ENCODE assay signal across 17 cellular contexts in the genomic region with DNA sequence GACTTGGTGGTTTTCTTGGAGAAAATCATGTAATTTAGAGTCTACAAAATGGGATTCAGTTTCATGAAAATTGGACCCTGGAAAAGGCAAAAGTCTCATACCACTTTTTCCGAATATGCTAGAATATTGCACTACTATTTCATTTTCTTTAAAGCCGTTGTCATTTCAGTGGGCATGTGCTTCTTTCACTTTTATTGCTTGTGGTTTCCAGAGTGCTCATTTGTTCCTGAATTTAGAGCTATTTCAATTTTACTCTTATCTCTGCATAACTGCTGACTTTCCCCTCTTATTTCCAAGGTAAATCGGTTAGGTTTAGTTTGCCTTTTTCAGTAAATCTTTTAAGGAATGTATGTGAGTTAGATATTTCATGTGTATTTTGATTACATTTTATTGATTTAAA. TPM values are rescaled to one million over a fixed set of nuclear protein-coding genes. Genes with fewer than 3 reads are reported as not detected.
DNase-seq lines count a peak whose midpoint lies in the region; ATAC-seq, FAIRE-seq and TF ChIP-seq lines count a peak whose summit lies in the region.
"Had no signal": no experiment of that assay in that cellular context is flagged by ENCODE, and none has a peak within 500 bp of the region (broad histone marks: within the 10 kb centered on the region; RNA-seq: fewer than 3 reads in every experiment).

No MANE protein-coding gene starts in this region.

- H3K4me1 ChIP-seq in CD4-positive, alpha-beta memory T cell (ENCODE audit: insufficient read depth, low read length) = peaks cover 46% of the 10 kb centered on the region
- H3K4me1 ChIP-seq in Loucy (ENCODE audit: insufficient read depth, low read length, poor library complexity, severe bottlenecking) (peaks cover 49% of the 10 kb centered on the region), sigmoid colon (peaks cover 0 to 32% (median 21%) of the 10 kb centered on the region in 4 donors), colonic mucosa (no peaks in the 10 kb centered on the region)

- intact Hi-C loops in CD4-positive, alpha-beta memory T cell (cut with micrococcal nuclease) = loop anchor here (2.0 kb wide), 1 partner anchor 20 kb away; no protein-coding TSS in a partner anchor
- intact Hi-C loops in sigmoid colon (cut with DNase I) = no loop called here
- intact Hi-C loops in colonic mucosa (cut with DNase I) = no loop called here

- H4K20me1 ChIP-seq in Loucy (ENCODE audit: insufficient read depth, low read length, poor library complexity, severe bottlenecking) = no peaks in the 10 kb centered on the region

- H3K4me1 Mint-ChIP-seq in CD4-positive, alpha-beta memory T cell = peaks cover 0 to 22% (median 12%) of the 10 kb centered on the region in 4 donors
- peaks cover 21% of the 10 kb centered on the region for H3K4me1 Mint-ChIP-seq in activated T-helper 17 cell treated with anti-CD3 and anti-CD28 coated beads, Interleukin-2, amount 50 U/mL, for 72 hours

- H3K4me3 Mint-ChIP-seq in CD4-positive, alpha-beta memory T cell = peak overlapping the region in 7 of 8 donors; percentile 5 to 82 (median 62)
- H3K4me3 Mint-ChIP-seq in activated T-helper 17 cell treated with anti-CD3 and anti-CD28 coated beads, Interleukin-2, amount 50 U/mL, for 72 hours = peak overlapping the region; percentile 50
- H3K4me3 Mint-ChIP-seq: activated naive CD4-positive, alpha-beta T cell treated with anti-CD3 and anti-CD28 coated beads, Interleukin-2, amount 10 ng/mL, durations not matched to agents 7 days and 5 days; nephron had no signal

- WGBS in sigmoid colon, 2 donors = 52 to 81% methylated on average over 3 of the region's 3 CpGs

- no peaks in the 10 kb centered on the region for H3K27me3 ChIP-seq in CD4-positive, alpha-beta memory T cell (ENCODE audit: insufficient read depth, low read length)
- no peaks in the 10 kb centered on the region for H3K27me3 ChIP-seq in Loucy (ENCODE audit: insufficient read depth, low read length, poor library complexity, severe bottlenecking)
- no peaks in the 10 kb centered on the region for H3K27me3 ChIP-seq in sigmoid colon
- no peaks in the 10 kb centered on the region; the same call in 1 of the 2 replicates for H3K27me3 ChIP-seq in H7 (ENCODE audit: control insufficient read depth, insufficient read depth, low read length)
- H3K27me3 ChIP-seq in colonic mucosa = no peaks in the 10 kb centered on the region
- H3K27me3 ChIP-seq: tibial artery had no signal

- H3K36me3 Mint-ChIP-seq in CD4-positive, alpha-beta memory T cell = no peaks in the 10 kb centered on the region
- no peaks in the 10 kb centered on the region for H3K36me3 Mint-ChIP-seq in activated T-helper 17 cell treated with anti-CD3 and anti-CD28 coated beads, Interleukin-2, amount 50 U/mL, for 72 hours (ENCODE audit: low read depth)
- H3K36me3 Mint-ChIP-seq: activated naive CD4-positive, alpha-beta T cell treated with anti-CD3 and anti-CD28 coated beads, Interleukin-2, amount 10 ng/mL, durations not matched to agents 7 days and 5 days had no signal

- H3K27ac ChIP-seq in CD4-positive, alpha-beta memory T cell (ENCODE audit: low read depth, low read length) = no peak overlapping the region
- H3K27ac ChIP-seq in sigmoid colon (no peak overlapping the region), colonic mucosa (no peak overlapping the region)
- H3K27ac ChIP-seq: C4-2B, tibial artery had no signal

- TF ChIP-seq POLR2A in sigmoid colon (IDR thresholded peaks at IDR 0.05) = no peak

- no peaks in the 10 kb centered on the region for H3K9me3 ChIP-seq in CD4-positive, alpha-beta memory T cell (ENCODE audit: control insufficient read depth in 1 of 2, low read length in 2 of 2)
- no peaks in the 10 kb centered on the region for H3K9me3 ChIP-seq in Loucy (ENCODE audit: insufficient read depth, low read depth, low read length)
- no peaks in the 10 kb centered on the region for H3K9me3 ChIP-seq in sigmoid colon
- H3K9me3 ChIP-seq in colonic mucosa = no peaks in the 10 kb centered on the region
- H3K9me3 ChIP-seq: tibial artery had no signal

- no peak for TF ChIP-seq EP300 in sigmoid colon (IDR thresholded peaks at IDR 0.05)

- POLR2A ChIA-PET in CD4-positive, alpha-beta memory T cell (lab: Charles Lee; ENCODE audit: partially characterized antibody) = interaction anchor here (1.0 to 2.7 kb wide), 4 partner anchors 11 to 987 kb away, joined by 3 to 33 read pairs (median 4); a partner anchor contains a TSS

- H3K9ac ChIP-seq in Loucy (ENCODE audit: low read depth, low read length, poor library complexity, severe bottlenecking) = no peak overlapping the region
- no peak overlapping the region for H3K9ac ChIP-seq in colonic mucosa (ENCODE audit: low read depth in 2 of 2, low read length in 2 of 2)

- H2AFZ ChIP-seq in Loucy (ENCODE audit: low read length) = no peak overlapping the region

- H3K27me3 Mint-ChIP-seq in CD4-positive, alpha-beta memory T cell = no peaks in the 10 kb centered on the region
- no peaks in the 10 kb centered on the region for H3K27me3 Mint-ChIP-seq in activated T-helper 17 cell treated with anti-CD3 and anti-CD28 coated beads, Interleukin-2, amount 50 U/mL, for 72 hours

- peak; percentile 46 for ATAC-seq in activated T-helper 17 cell treated with anti-CD3 and anti-CD28 coated beads, Interleukin-2, amount 50 U/mL, for 72 hours (replicated peaks)
- no peak for ATAC-seq in HG03571 (IDR thresholded peaks at IDR 0.05; ENCODE audit: unreplicated experiment)

- H3F3A ChIP-seq in Loucy (ENCODE audit: low read depth) = no peaks in the 10 kb centered on the region

- no peak for DNase-seq in CD4-positive, alpha-beta memory T cell
- no peak for DNase-seq in GM19239 (ENCODE audit: insufficient read length, low spot score)
- no peak for DNase-seq in sigmoid colon
- DNase-seq in H7 = no peak
- DNase-seq in colonic mucosa = no peak
- DNase-seq: activated CD4-positive, alpha-beta T cell treated with anti-CD3 and anti-CD28 coated beads, Interleukin-2, amount 50 U/mL, for 48 hours; activated naive CD4-positive, alpha-beta T cell treated with anti-CD3 and anti-CD28 coated beads, Interleukin-2, amount 10 ng/mL, durations not matched to agents 7 days and 5 days; effector CD8-positive, alpha-beta T cell; NCI-H2081; NCI-H774; tibial artery had no signal

- no peak for TF ChIP-seq CTCF in Loucy (conservative IDR thresholded peaks at IDR 0.05; ENCODE audit: low read length)
- no peak for TF ChIP-seq CTCF in sigmoid colon (IDR thresholded peaks at IDR 0.05)
- no peak for TF ChIP-seq CTCF in colonic mucosa (IDR thresholded peaks at IDR 0.05)

- no peaks in the 10 kb centered on the region for H3K9me3 Mint-ChIP-seq in CD4-positive, alpha-beta memory T cell
- no peaks in the 10 kb centered on the region for H3K9me3 Mint-ChIP-seq in activated T-helper 17 cell treated with anti-CD3 and anti-CD28 coated beads, Interleukin-2, amount 50 U/mL, for 72 hours
- H3K9me3 Mint-ChIP-seq: activated naive CD4-positive, alpha-beta T cell treated with anti-CD3 and anti-CD28 coated beads, Interleukin-2, amount 10 ng/mL, durations not matched to agents 7 days and 5 days; nephron had no signal

- H3K4me2 ChIP-seq in Loucy (ENCODE audit: low read depth, low read length, poor library complexity, severe bottlenecking) = peak overlapping the region; percentile 65

- no peak overlapping the region for H3K4me3 ChIP-seq in CD4-positive, alpha-beta memory T cell (ENCODE audit: low read length in 2 of 2)
- peak overlapping the region; percentile 47 for H3K4me3 ChIP-seq in Loucy (ENCODE audit: low read length, poor library complexity, severe bottlenecking)
- no peak overlapping the region for H3K4me3 ChIP-seq in sigmoid colon
- no peak overlapping the region for H3K4me3 ChIP-seq in H7 (ENCODE audit: insufficient read depth, low read depth, low read length)
- H3K4me3 ChIP-seq in colonic mucosa = no peak overlapping the region
- H3K4me3 ChIP-seq: tibial artery had no signal

- H3K36me3 ChIP-seq in CD4-positive, alpha-beta memory T cell (ENCODE audit: insufficient read depth, low read length) = no peaks in the 10 kb centered on the region
- H3K36me3 ChIP-seq in Loucy (ENCODE audit: insufficient read depth, low read length) (no peaks in the 10 kb centered on the region), sigmoid colon (no peaks in the 10 kb centered on the region), H7 (replicated peaks; ENCODE audit: control insufficient read depth, insufficient read depth, low read length) (no peaks in the 10 kb centered on the region), colonic mucosa (no peaks in the 10 kb centered on the region)
- H3K36me3 ChIP-seq: tibial artery had no signal

- H3K79me2 ChIP-seq in Loucy (ENCODE audit: insufficient read depth, low read length) = no peaks in the 10 kb centered on the region

- peak overlapping the region in 6 of 7 donors; percentile 5 to 83 (median 31) for H3K27ac Mint-ChIP-seq in CD4-positive, alpha-beta memory T cell
- H3K27ac Mint-ChIP-seq in activated T-helper 17 cell treated with anti-CD3 and anti-CD28 coated beads, Interleukin-2, amount 50 U/mL, for 72 hours = peak overlapping the region; percentile 40

- FAIRE-seq in GM19239 (lab: Jason Lieb, UNC) = peak; percentile 42
- FAIRE-seq: H1 had no signal

- no peaks in the 10 kb centered on the region for H3K9me2 ChIP-seq in Loucy (replicated peaks; ENCODE audit: low read depth, low read length)

- CTCF ChIA-PET in CD4-positive, alpha-beta memory T cell (lab: Charles Lee; ENCODE audit: partially characterized antibody) = interaction anchor here (0.8 to 2.7 kb wide), 7 partner anchors 11 to 34 kb away, joined by 3 to 16 read pairs (median 4); a partner anchor contains a TSS

RNA-seq across cellular contexts. Expression of a gene that starts 11.6 kb away (rescaled TPM):
- total RNA-seq in CD4-positive, alpha-beta memory T cell = 1 to 10 TPM; 6.5 to 6.8 TPM
- polyA plus RNA-seq in CD4-positive, alpha-beta memory T cell = 1 to 10 TPM; 4.3 to 5.2 TPM
- 1 to 10 TPM in 1 of 2 donors, under 1 TPM in 1; 0.58 to 1.3 TPM for total RNA-seq in activated T-helper 17 cell treated with anti-CD3 and anti-CD28 coated beads, Interleukin-2, amount 50 U/mL, for 72 hours
- total RNA-seq in sigmoid colon = 1 to 10 TPM; 2.0 to 6.4 (median 3.6) TPM
- 1 to 10 TPM in 2 of 3 donors, under 1 TPM in 1; 0.46 to 2.1 (median 1.8) TPM for polyA plus RNA-seq in sigmoid colon
- 1.0 and 1.4 TPM in 2 replicates for total RNA-seq in H7 (2014; rRNA removed; shearing (Covaris generic))
- 1 to 10 TPM; 3.2 to 4.9 TPM for total RNA-seq in colonic mucosa
